13 cellular contexts compared by ENCODE assay signal in the genomic region with DNA sequence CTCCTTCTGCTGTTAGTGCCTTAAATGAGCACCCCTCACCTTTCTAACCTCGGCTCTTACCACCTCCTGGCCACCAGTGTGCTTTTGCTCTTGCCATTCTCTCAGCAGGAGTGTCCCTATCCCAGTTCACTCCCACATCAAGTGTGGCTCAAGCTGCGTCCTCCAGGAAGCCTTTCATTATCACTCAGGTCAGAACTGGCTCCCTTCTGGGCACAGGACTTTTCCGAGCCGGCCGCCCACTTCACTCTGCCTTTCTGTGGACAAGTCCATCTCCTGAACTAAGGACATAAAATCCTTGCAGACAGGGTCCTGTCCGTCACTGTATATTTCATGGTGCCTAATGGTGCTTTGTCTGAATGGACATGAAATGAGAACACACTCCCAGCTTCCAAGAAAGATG. TPM values are rescaled to one million over a fixed set of nuclear protein-coding genes. Genes with fewer than 3 reads are reported as not detected.
DNase-seq lines count a peak whose midpoint lies in the region; ATAC-seq, FAIRE-seq and TF ChIP-seq lines count a peak whose summit lies in the region.
"Had no signal": no experiment of that assay in that cellular context is flagged by ENCODE, and none has a peak within 500 bp of the region (broad histone marks: within the 10 kb centered on the region; RNA-seq: fewer than 3 reads in every experiment).

No MANE protein-coding gene starts in this region.

- H2BK15ac ChIP-seq in mesenchymal stem cell (ENCODE audit: low read depth, poor library complexity, severe bottlenecking): no peak overlapping the region

- H2BK12ac ChIP-seq in mesenchymal stem cell (ENCODE audit: low read length in 2 of 2): no peak overlapping the region

- TF ChIP-seq POLR2A in breast epithelium (IDR thresholded peaks at IDR 0.05): no peak
- TF ChIP-seq POLR2A in thyroid gland (IDR thresholded peaks at IDR 0.05): no peak

- H3K4me1 Mint-ChIP-seq in MCF 10A (ENCODE audit: insufficient read depth, unreplicated experiment): peaks cover 6% of the 10 kb centered on the region
- peaks cover 46% of the 10 kb centered on the region for H3K4me1 Mint-ChIP-seq in activated T-helper 1 cell treated with anti-CD3 and anti-CD28 coated beads, Interleukin-12 subunit alpha, Interleukin-12 subunit beta, Interleukin-2, Interleukin-4 antibody, amounts not matched to agents 30 ng/mL and 10 ng/mL and 1 ng/mL, durations not matched to agents 14 hours and 24 hours and 36 hours (ENCODE audit: low read depth)

- DNase-seq in breast epithelium (ENCODE audit: low spot score in 2 of 2) (no peak), MCF 10A (ENCODE audit: unreplicated experiment) (no peak), mesenchymal stem cell (no peak), thyroid gland (no peak), pancreas (no peak)
- no peak for DNase-seq in activated T-helper 1 cell treated with anti-CD3 and anti-CD28 coated beads, Interleukin-12 subunit alpha, Interleukin-12 subunit beta, Interleukin-2, Interleukin-4 antibody, amounts not matched to agents 30 ng/mL and 10 ng/mL and 1 ng/mL, durations not matched to agents 14 hours and 24 hours and 36 hours (ENCODE audit: low spot score)
- no peak for DNase-seq in stimulated activated CD4-positive, alpha-beta T cell treated with anti-CD3 and anti-CD28 coated beads, Interleukin-1b, Interleukin-23, amount 100 ng/mL, for 48 hours
- DNase-seq: activated CD4-positive, alpha-beta T cell treated with anti-CD3 and anti-CD28 coated beads for 1 hour; DND-41; MV-4-11 had no signal

- H3K9me3 Mint-ChIP-seq in MCF 10A (ENCODE audit: unreplicated experiment): no peaks in the 10 kb centered on the region
- peaks cover 8% of the 10 kb centered on the region for H3K9me3 Mint-ChIP-seq in activated T-helper 1 cell treated with anti-CD3 and anti-CD28 coated beads, Interleukin-12 subunit alpha, Interleukin-12 subunit beta, Interleukin-2, Interleukin-4 antibody, amounts not matched to agents 30 ng/mL and 10 ng/mL and 1 ng/mL, durations not matched to agents 14 hours and 24 hours and 36 hours

- no peak overlapping the region for H3K23ac ChIP-seq in mesenchymal stem cell (ENCODE audit: low read length in 2 of 2)

- H2BK5ac ChIP-seq in mesenchymal stem cell (ENCODE audit: low read depth, low read length, poor library complexity, severe bottlenecking): no peak overlapping the region

- H4K8ac ChIP-seq in mesenchymal stem cell (ENCODE audit: low read length): no peak overlapping the region

- no peak overlapping the region for H3K4me2 ChIP-seq in mesenchymal stem cell (ENCODE audit: low read length, poor library complexity, severe bottlenecking)

- no peak overlapping the region for H3K4me3 Mint-ChIP-seq in MCF 10A (ENCODE audit: unreplicated experiment)
- H3K4me3 Mint-ChIP-seq in activated T-helper 1 cell treated with anti-CD3 and anti-CD28 coated beads, Interleukin-12 subunit alpha, Interleukin-12 subunit beta, Interleukin-2, Interleukin-4 antibody, amounts not matched to agents 30 ng/mL and 10 ng/mL and 1 ng/mL, durations not matched to agents 14 hours and 24 hours and 36 hours: no peak overlapping the region

- H3K27me3 ChIP-seq in breast epithelium: no peaks in the 10 kb centered on the region
- no peaks in the 10 kb centered on the region for H3K27me3 ChIP-seq in mesenchymal stem cell (ENCODE audit: control insufficient read depth in 1 of 2, insufficient read depth in 1 of 2, low read length in 2 of 2)
- H3K27me3 ChIP-seq in thyroid gland: no peaks in the 10 kb centered on the region
- no peaks in the 10 kb centered on the region for H3K27me3 ChIP-seq in pancreas

- no peak overlapping the region for H3K27ac Mint-ChIP-seq in MCF 10A (ENCODE audit: low read depth, unreplicated experiment)
- peak overlapping the region; percentile 20 for H3K27ac Mint-ChIP-seq in activated T-helper 1 cell treated with anti-CD3 and anti-CD28 coated beads, Interleukin-12 subunit alpha, Interleukin-12 subunit beta, Interleukin-2, Interleukin-4 antibody, amounts not matched to agents 30 ng/mL and 10 ng/mL and 1 ng/mL, durations not matched to agents 14 hours and 24 hours and 36 hours

- H3K27ac ChIP-seq in breast epithelium: peak overlapping the region; percentile 52 to 75
- H3K27ac ChIP-seq in mesenchymal stem cell (ENCODE audit: low read length, poor library complexity, severe bottlenecking): no peak overlapping the region
- peak overlapping the region in 2 of 3 donors; percentile 30 to 65 for H3K27ac ChIP-seq in thyroid gland
- no peak overlapping the region for H3K27ac ChIP-seq in pancreas

- peaks cover 11% of the 10 kb centered on the region for H3K36me3 ChIP-seq in breast epithelium
- H3K36me3 ChIP-seq in mesenchymal stem cell (ENCODE audit: control insufficient read depth in 1 of 2, insufficient read depth in 2 of 2, low read depth in 1 of 2, low read length in 2 of 2): peaks cover 43% of the 10 kb centered on the region in 2 experiments
- peaks cover 29 to 34% of the 10 kb centered on the region in 2 donors for H3K36me3 ChIP-seq in thyroid gland
- peaks cover 0 to 33% (median 13%) of the 10 kb centered on the region in 3 donors for H3K36me3 ChIP-seq in pancreas

- no peak overlapping the region for H2AK5ac ChIP-seq in mesenchymal stem cell (ENCODE audit: low read length, severe bottlenecking)

- H3K4me3 ChIP-seq in breast epithelium (no peak overlapping the region), mesenchymal stem cell (ENCODE audit: insufficient read depth in 1 of 2, low read depth in 1 of 2, low read length in 2 of 2) (no peak overlapping the region), thyroid gland (replicated peaks in 1 of 3) (no peak overlapping the region), pancreas (no peak overlapping the region)
- H3K4me3 ChIP-seq: GM12878 had no signal

- H2AFZ ChIP-seq in mesenchymal stem cell (ENCODE audit: low read depth, low read length): no peak overlapping the region

- no peak overlapping the region for H3K4ac ChIP-seq in mesenchymal stem cell (ENCODE audit: low read depth in 1 of 2, low read length in 2 of 2)

- TF ChIP-seq CTCF in breast epithelium (IDR thresholded peaks at IDR 0.05) (no peak), MCF 10A (IDR thresholded peaks at IDR 0.05; ENCODE audit: unreplicated experiment) (no peak), thyroid gland (IDR thresholded peaks at IDR 0.05) (no peak), pancreas (IDR thresholded peaks at IDR 0.05) (no peak)

- no peak overlapping the region for H3K18ac ChIP-seq in mesenchymal stem cell (ENCODE audit: low read depth in 1 of 2, low read length in 2 of 2)

- no peaks in the 10 kb centered on the region for H3K9me3 ChIP-seq in breast epithelium
- no peaks in the 10 kb centered on the region for H3K9me3 ChIP-seq in mesenchymal stem cell (ENCODE audit: control insufficient read depth, low read length)
- no peaks in the 10 kb centered on the region for H3K9me3 ChIP-seq in thyroid gland
- H3K9me3 ChIP-seq in pancreas: no peaks in the 10 kb centered on the region

- H3K4me1 ChIP-seq in breast epithelium: no peaks in the 10 kb centered on the region
- peaks cover 11% of the 10 kb centered on the region for H3K4me1 ChIP-seq in mesenchymal stem cell (ENCODE audit: control insufficient read depth, insufficient read depth, low read depth, low read length)
- peaks cover 5 to 31% of the 10 kb centered on the region in 2 donors for H3K4me1 ChIP-seq in thyroid gland
- no peaks in the 10 kb centered on the region for H3K4me1 ChIP-seq in pancreas

- WGBS in mesenchymal stem cell: 93% methylated on average over 6 of the region's 6 CpGs
- WGBS in thyroid gland, 2 donors: 90 to 94% methylated on average over 6 of the region's 6 CpGs
- WGBS in pancreas, 2 donors: 86 to 91% methylated on average over 6 of the region's 6 CpGs

- peaks cover 24% of the 10 kb centered on the region for H3K79me1 ChIP-seq in mesenchymal stem cell (replicated peaks; ENCODE audit: low read length, poor library complexity, severe bottlenecking)

- CTCF ChIA-PET in MCF 10A (lab: Yijun Ruan, JAX): no interaction called here

- peaks cover 38% of the 10 kb centered on the region for H3K36me3 Mint-ChIP-seq in MCF 10A (ENCODE audit: insufficient read depth, unreplicated experiment)
- peaks cover 50% of the 10 kb centered on the region for H3K36me3 Mint-ChIP-seq in activated T-helper 1 cell treated with anti-CD3 and anti-CD28 coated beads, Interleukin-12 subunit alpha, Interleukin-12 subunit beta, Interleukin-2, Interleukin-4 antibody, amounts not matched to agents 30 ng/mL and 10 ng/mL and 1 ng/mL, durations not matched to agents 14 hours and 24 hours and 36 hours (ENCODE audit: low read depth)

- no TSS peak for BruUV-seq in MCF 10A (replicated peaks; lab: Mats Ljungman, UMichigan)

- peak overlapping the region; percentile 58 for H3K9ac ChIP-seq in mesenchymal stem cell (ENCODE audit: low read length)

- POLR2A ChIA-PET in MCF 10A (lab: Yijun Ruan, JAX): interaction anchor here (0.5 to 1.6 kb wide), 3 partner anchors 10 to 42 kb away, joined by 3 to 5 read pairs (median 4); partner anchors contain the start of gene STARD7

- no peaks in the 10 kb centered on the region for H3K27me3 Mint-ChIP-seq in MCF 10A (ENCODE audit: insufficient read depth, unreplicated experiment)
- no peaks in the 10 kb centered on the region for H3K27me3 Mint-ChIP-seq in activated T-helper 1 cell treated with anti-CD3 and anti-CD28 coated beads, Interleukin-12 subunit alpha, Interleukin-12 subunit beta, Interleukin-2, Interleukin-4 antibody, amounts not matched to agents 30 ng/mL and 10 ng/mL and 1 ng/mL, durations not matched to agents 14 hours and 24 hours and 36 hours (ENCODE audit: insufficient read depth)

- no peak overlapping the region for H3K14ac ChIP-seq in mesenchymal stem cell (ENCODE audit: low read length in 2 of 2)

- ATAC-seq in HG03457 (IDR thresholded peaks at IDR 0.05; ENCODE audit: unreplicated experiment) (no peak), pancreas (no peak)
- ATAC-seq: GM12878 had no signal

- H4K91ac ChIP-seq in mesenchymal stem cell (ENCODE audit: low read length): no peak overlapping the region

- FAIRE-seq in pancreas (lab: Jason Lieb, UNC): no peak
- FAIRE-seq: GM12878, GM19239 had no signal

- no peak overlapping the region for H2BK120ac ChIP-seq in mesenchymal stem cell (ENCODE audit: low read depth, low read length)

- intact Hi-C loops in breast epithelium (cut with DNase I; ENCODE audit: low total_unique reads) (loop anchor here (2.0 kb wide), 1 partner anchor 37 kb away; no protein-coding TSS in a partner anchor), MCF 10A (cut with micrococcal nuclease) (no loop called here), thyroid gland (cut with DNase I) (no loop called here), pancreas (cut with DNase I) (no loop called here)
- intact Hi-C loops in activated T-helper 1 cell treated with anti-CD3 and anti-CD28 coated beads, Interleukin-12 subunit alpha, Interleukin-12 subunit beta, Interleukin-2, Interleukin-4 antibody, amounts not matched to agents 30 ng/mL and 10 ng/mL and 1 ng/mL, durations not matched to agents 14 hours and 24 hours and 36 hours (cut with micrococcal nuclease): no loop called here

RNA-seq across cellular contexts. Expression of gene TMEM127, which starts 15.6 kb away (rescaled TPM):
- total RNA-seq in breast epithelium (10 to 100 TPM; 31.1 to 44.5 (median 35.2) TPM), MCF 10A (2022) (31.5 and 40.0 TPM in 2 replicates), thyroid gland (10 to 100 TPM; 45.7 to 53.6 (median 48.7) TPM), pancreas (10 to 100 TPM; 20.1 to 38.4 (median 24.9) TPM)
- 29.7 and 30.1 TPM in 2 replicates for total RNA-seq in activated T-helper 1 cell treated with anti-CD3 and anti-CD28 coated beads, Interleukin-12 subunit alpha, Interleukin-12 subunit beta, Interleukin-2, Interleukin-4 antibody, amounts not matched to agents 30 ng/mL and 10 ng/mL and 1 ng/mL, durations not matched to agents 14 hours and 24 hours and 36 hours
- polyA plus RNA-seq in mesenchymal stem cell (2013, experiment 1 of 2): 56.4 TPM
- polyA plus RNA-seq in mesenchymal stem cell (2013, experiment 2 of 2): 55.0 TPM
- 10 to 100 TPM in 1 of 2 donors, 1 to 10 TPM in 1; 8.2 to 12.6 TPM for polyA plus RNA-seq in pancreas

RNA-seq across cellular contexts. Expression of gene CIAO1, which starts 15.8 kb away (rescaled TPM):
- total RNA-seq in breast epithelium (100 to 1,000 TPM; 119 to 131 (median 127) TPM), MCF 10A (2022) (62.3 and 63.3 TPM in 2 replicates), thyroid gland (100 to 1,000 TPM in 3 of 4 donors, 10 to 100 TPM in 1; 83.8 to 149 (median 119) TPM), pancreas (10 to 100 TPM; 25.2 to 34.4 (median 29.3) TPM)
- 111 and 115 TPM in 2 replicates for total RNA-seq in activated T-helper 1 cell treated with anti-CD3 and anti-CD28 coated beads, Interleukin-12 subunit alpha, Interleukin-12 subunit beta, Interleukin-2, Interleukin-4 antibody, amounts not matched to agents 30 ng/mL and 10 ng/mL and 1 ng/mL, durations not matched to agents 14 hours and 24 hours and 36 hours
- polyA plus RNA-seq in mesenchymal stem cell (2013, experiment 1 of 2): 33.6 TPM
- 32.9 TPM for polyA plus RNA-seq in mesenchymal stem cell (2013, experiment 2 of 2)
- 10 to 100 TPM; 25.0 to 40.0 TPM for polyA plus RNA-seq in pancreas

RNA-seq across cellular contexts. Expression of gene STARD7, which starts 41.6 kb away (rescaled TPM):
- 100 to 1,000 TPM in 1 of 3 donors, 10 to 100 TPM in 2; 84.9 to 133 (median 96.3) TPM for total RNA-seq in breast epithelium
- total RNA-seq in MCF 10A (2022): 84.1 and 105 TPM in 2 replicates
- 216 and 229 TPM in 2 replicates for total RNA-seq in activated T-helper 1 cell treated with anti-CD3 and anti-CD28 coated beads, Interleukin-12 subunit alpha, Interleukin-12 subunit beta, Interleukin-2, Interleukin-4 antibody, amounts not matched to agents 30 ng/mL and 10 ng/mL and 1 ng/mL, durations not matched to agents 14 hours and 24 hours and 36 hours
- polyA plus RNA-seq in mesenchymal stem cell (2013, experiment 1 of 2): 43.7 TPM
- 44.3 TPM for polyA plus RNA-seq in mesenchymal stem cell (2013, experiment 2 of 2)
- total RNA-seq in thyroid gland: 100 to 1,000 TPM; 211 to 292 (median 266) TPM
- 10 to 100 TPM; 37.1 to 65.1 (median 58.5) TPM for total RNA-seq in pancreas
- 10 to 100 TPM; 21.7 to 29.5 TPM for polyA plus RNA-seq in pancreas

RNA-seq across cellular contexts. Expression of gene SNRNP200, which starts 55.2 kb away (rescaled TPM):
- total RNA-seq in breast epithelium: 100 to 1,000 TPM in 2 of 3 donors, 10 to 100 TPM in 1; 99.4 to 111 (median 109) TPM
- total RNA-seq in MCF 10A (2022): 115 and 116 TPM in 2 replicates
- total RNA-seq in activated T-helper 1 cell treated with anti-CD3 and anti-CD28 coated beads, Interleukin-12 subunit alpha, Interleukin-12 subunit beta, Interleukin-2, Interleukin-4 antibody, amounts not matched to agents 30 ng/mL and 10 ng/mL and 1 ng/mL, durations not matched to agents 14 hours and 24 hours and 36 hours: 192 and 196 TPM in 2 replicates
- polyA plus RNA-seq in mesenchymal stem cell (2013, experiment 1 of 2): 43.8 TPM
- polyA plus RNA-seq in mesenchymal stem cell (2013, experiment 2 of 2): 39.2 TPM
- total RNA-seq in thyroid gland: 100 to 1,000 TPM in 3 of 4 donors, 10 to 100 TPM in 1; 85.3 to 123 (median 104) TPM
- total RNA-seq in pancreas: 10 to 100 TPM; 42.1 to 60.1 (median 47.8) TPM
- 10 to 100 TPM; 51.4 to 87.7 TPM for polyA plus RNA-seq in pancreas

Comparison
In these comparisons a context has a peak if more than half of its experiments do, and no peak if none do; other contexts are left out.
1. H3K27ac ChIP-seq: peak in breast epithelium (2 of 2) and thyroid gland (2 of 3); none in mesenchymal stem cell (single experiment) and pancreas (0 of 4).